Comparison of ENCODE assay signal across 8 cellular contexts in genomic region chr17:71727292-71727691, GRCh38.
"Had no signal": no experiment of that assay in that cellular context is flagged by ENCODE, and none has a peak within 500 bp of the region (broad histone marks: within the 10 kb centered on the region; RNA-seq: fewer than 3 reads in every experiment).

No MANE protein-coding gene starts in this region.

- H3K27me3 Mint-ChIP-seq: IgD-negative memory B cell had no signal

- H3K4me1 Mint-ChIP-seq: IgD-negative memory B cell had no signal

- H3K4me3 Mint-ChIP-seq: IgD-negative memory B cell had no signal

- H3K27ac Mint-ChIP-seq: IgD-negative memory B cell had no signal

- H3K4me2 ChIP-seq: KMS-11 had no signal

- H3K9ac ChIP-seq: KMS-11 had no signal

- H3K27ac ChIP-seq: HL-60, KMS-11 had no signal

- FAIRE-seq: HTR-8/SVneo had no signal

- DNase-seq: IMR-90, Karpas-422, KBM-7, KG1 had no signal

- H3K36me3 Mint-ChIP-seq: IgD-negative memory B cell had no signal
